24 cellular contexts compared by ENCODE assay signal in the genomic region with DNA sequence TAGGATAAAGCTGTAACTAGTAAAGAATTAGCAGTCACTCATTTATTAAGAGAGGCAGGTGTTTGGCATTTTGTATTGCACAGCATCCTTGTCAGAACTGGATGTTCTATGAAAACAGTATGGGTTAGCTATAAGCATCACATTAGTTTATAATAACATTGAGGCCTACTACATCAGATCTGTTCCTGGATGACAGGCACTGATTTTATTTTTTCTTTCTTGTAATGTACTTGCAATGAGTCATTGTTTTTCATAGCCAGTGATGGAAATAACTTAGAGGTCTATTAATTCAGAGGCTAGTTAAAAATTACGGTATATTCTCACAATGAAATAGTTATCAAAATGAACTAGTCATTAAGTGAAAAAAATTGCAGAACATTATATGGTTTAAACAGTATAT. TPM values are rescaled to one million over a fixed set of nuclear protein-coding genes. Genes with fewer than 3 reads are reported as not detected.
DNase-seq lines count a peak whose midpoint lies in the region; TF ChIP-seq lines count a peak whose summit lies in the region.
"Had no signal": no experiment of that assay in that cellular context is flagged by ENCODE, and none has a peak within 500 bp of the region (broad histone marks: within the 10 kb centered on the region; RNA-seq: fewer than 3 reads in every experiment).

No MANE protein-coding gene starts in this region.

- DNase-seq in AG10803 (ENCODE audit: low read depth), result peak; percentile 28
- DNase-seq in NCI-H226, result peak; percentile 6
- DNase-seq in choroid plexus epithelial cell (ENCODE audit: low read depth), result peak; percentile 64
- peak; percentile 76 for DNase-seq in iris pigment epithelial cell (ENCODE audit: low read depth)
- no peak for DNase-seq in NOMO-1 treated with dmso at 0.1 percent for 144 hours (lab: John Stamatoyannopoulos, UW; ENCODE audit: unreplicated experiment)
- no peak for DNase-seq in DMS153 (lab: John Stamatoyannopoulos, UW)
- DNase-seq in H4 (ENCODE audit: low spot score), result no peak
- DNase-seq in DMS79 treated with DMSO at 0.1 percent for 48 hours (lab: John Stamatoyannopoulos, UW), result no peak
- DNase-seq: activated CD4-positive, alpha-beta T cell treated with anti-CD3 and anti-CD28 coated beads, Interleukin-2, amount 50 U/mL, for 48 hours; activated CD8-positive, alpha-beta memory T cell treated with anti-CD3 and anti-CD28 coated beads, Interleukin-2, amount 50 U/mL, for 48 hours; BE2C; DND-41; effector memory CD8-positive, alpha-beta T cell; mesendoderm; MG63; NCI-H1417; NCI-H2081 treated with DMSO at 0.1 percent for 48 hours; NCI-H446; nucleus accumbens; OCI-M1; retina; SHP77 had no signal

- H3K4me3 ChIP-seq in AG10803 (ENCODE audit: low read length) (no peak overlapping the region), choroid plexus epithelial cell (ENCODE audit: low read depth, low read length) (no peak overlapping the region)
- H3K4me3 ChIP-seq: coronary artery, esophagus muscularis mucosa, MG63 had no signal

- no peak for TF ChIP-seq CTCF in AG10803 (conservative IDR thresholded peaks at IDR 0.05; ENCODE audit: low read length)
- no peak for TF ChIP-seq CTCF in choroid plexus epithelial cell (conservative IDR thresholded peaks at IDR 0.05; ENCODE audit: low read depth, low read length)

RNA-seq across cellular contexts. Expression of a gene that starts 13.0 kb away (rescaled TPM):
- 1.7 and 2.4 TPM in 2 replicates for total RNA-seq in H4 (2014; rRNA removed; shearing (Covaris generic))

Comparison
In these comparisons a context has a peak if more than half of its experiments do, and no peak if none do; other contexts are left out.
1. DNase-seq: peak in AG10803 (single experiment), NCI-H226 (single experiment), choroid plexus epithelial cell (single experiment) and iris pigment epithelial cell (single experiment); none in NOMO-1 treated with dmso at 0.1 percent for 144 hours (single experiment), DMS153 (single experiment), H4 (single experiment) and DMS79 treated with DMSO at 0.1 percent for 48 hours (single experiment).